In the genomic region with DNA sequence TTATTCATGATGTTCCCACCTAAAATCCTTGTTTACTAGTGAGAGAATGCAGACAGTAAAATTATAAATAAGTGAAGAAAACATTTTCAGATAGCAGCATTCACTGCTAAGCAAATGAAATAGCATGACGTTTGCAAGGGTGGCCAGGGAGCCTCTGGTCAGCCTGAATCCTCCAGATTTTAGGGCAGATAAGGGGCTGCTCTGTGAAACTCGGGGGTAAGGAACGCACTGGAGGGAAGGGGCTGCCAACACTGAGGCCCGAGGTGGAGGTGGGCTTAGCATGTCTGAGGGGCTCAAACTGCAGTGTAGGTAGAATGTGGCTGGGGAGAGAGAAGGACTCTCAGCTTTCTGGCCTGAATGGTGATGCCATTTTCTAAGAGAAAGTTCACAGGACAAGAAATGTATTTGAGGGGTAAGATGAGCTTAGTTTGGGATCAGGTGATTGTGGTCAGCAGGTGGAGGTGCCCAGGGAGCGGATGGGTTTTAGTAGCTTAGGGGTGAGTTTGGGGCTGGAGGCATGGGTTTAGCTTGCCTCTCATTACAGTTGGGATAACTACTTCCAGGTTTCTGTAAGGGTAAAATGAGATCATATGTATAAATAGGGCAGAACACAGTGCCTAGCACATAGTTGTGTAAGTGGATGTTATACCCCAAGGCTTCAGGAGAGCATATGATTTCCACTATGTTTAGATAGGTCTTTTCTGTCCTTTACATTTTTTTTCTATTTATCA, we compare ENCODE assay signal across 1 cellular context.
TF ChIP-seq lines count a peak whose summit lies in the region.

No MANE protein-coding gene starts in this region.

TF ChIP-seq in H1, 55 proteins besides CTCF, POLR2A, EP300 and RAD21:
- TF ChIP-seq SUZ12 (IDR thresholded peaks at IDR 0.05; ENCODE audit: low read length) (no peak), TBP (IDR thresholded peaks at IDR 0.05; ENCODE audit: low read depth, low read length) (no peak), RFX5 (IDR thresholded peaks at IDR 0.05; ENCODE audit: borderline replicate concordance, low read depth, low read length) (no peak)
